In genomic region chr7:132490474-132490873, GRCh38 we compare ENCODE assay signal across 7 cellular contexts.
"Had no signal": no experiment of that assay in that cellular context is flagged by ENCODE, and none has a peak within 500 bp of the region (broad histone marks: within the 10 kb centered on the region; RNA-seq: fewer than 3 reads in every experiment).

No MANE protein-coding gene starts in this region.

- H3K4me1 ChIP-seq: HAP-1 had no signal

- H3K4me3 ChIP-seq: GM23248, HAP-1, K562 had no signal

- H3K36me3 ChIP-seq: HAP-1 had no signal

- H3K9me3 Mint-ChIP-seq: HFFc6 had no signal

- ATAC-seq: HCT116 had no signal

- DNase-seq: GM23248, GOT3, HFFc6, IMR-90 had no signal

- H3K9me3 ChIP-seq: HAP-1 had no signal

- H3K27ac Mint-ChIP-seq: HFFc6 had no signal

- H2AFZ ChIP-seq: GM23248 had no signal

- H3K9ac ChIP-seq: GM23248 had no signal

- H3K4me3 Mint-ChIP-seq: HFFc6 had no signal

- H3K27ac ChIP-seq: GM23248 had no signal
